In genomic region chr4:168689791-168690190, GRCh38 we compare ENCODE assay signal across 1 cellular context.
TF ChIP-seq lines count a peak whose summit lies in the region.

No MANE protein-coding gene starts in this region.

TF ChIP-seq in SK-N-SH treated with all-trans-retinoic acid at 6 μM for 48 hours, 23 proteins besides CTCF, POLR2A, EP300 and RAD21 (continued from another document):
- TF ChIP-seq ZC3H10 (CRISPR knock-in tag; IDR thresholded peaks at IDR 0.05) (no peak), ESRRG (CRISPR knock-in tag; IDR thresholded peaks at IDR 0.05) (no peak), TOX (CRISPR knock-in tag; IDR thresholded peaks at IDR 0.05; ENCODE audit: borderline replicate concordance) (no peak), BACH2 (CRISPR knock-in tag; IDR thresholded peaks at IDR 0.05; ENCODE audit: borderline replicate concordance) (no peak)
